In genomic region chr13:73849292-73849691, GRCh38 we compare ENCODE assay signal across 8 cellular contexts.
DNase-seq lines count a peak whose midpoint lies in the region; ATAC-seq and TF ChIP-seq lines count a peak whose summit lies in the region.

No MANE protein-coding gene starts in this region.

- H2AFZ ChIP-seq in PC-9 = no peak overlapping the region

- H3K4me1 Mint-ChIP-seq in Caco-2 (ENCODE audit: low read depth, unreplicated experiment) (peaks cover 7% of the 10 kb centered on the region), glutamatergic neuron (ENCODE audit: low read depth, unreplicated experiment) (peaks cover 28% of the 10 kb centered on the region), Calu3 (ENCODE audit: low read depth, unreplicated experiment) (no peaks in the 10 kb centered on the region)
- H3K4me1 Mint-ChIP-seq in CD8-positive, alpha-beta memory T cell = peaks cover 52 to 78% (median 77%) of the 10 kb centered on the region in 3 donors

- POLR2A ChIA-PET in Caco-2 (lab: Charles Lee) = no interaction called here
- POLR2A ChIA-PET in PC-9 (lab: Charles Lee; ENCODE audit: unreplicated experiment) = no interaction called here
- POLR2A ChIA-PET in CD8-positive, alpha-beta memory T cell (lab: Charles Lee) = no interaction called here

- H3K27ac Mint-ChIP-seq in Caco-2 (ENCODE audit: unreplicated experiment) = no peak overlapping the region
- H3K27ac Mint-ChIP-seq in glutamatergic neuron (ENCODE audit: unreplicated experiment) = no peak overlapping the region
- peak overlapping the region in 4 of 8 donors; percentile 9 to 62 (median 38) for H3K27ac Mint-ChIP-seq in CD8-positive, alpha-beta memory T cell
- no peak overlapping the region for H3K27ac Mint-ChIP-seq in Calu3 (ENCODE audit: unreplicated experiment)

- TF ChIP-seq CTCF in Caco-2 (IDR thresholded peaks at IDR 0.05; ENCODE audit: insufficient read depth in 1 of 2, low read depth in 1 of 2, low read length in 1 of 2, severe bottlenecking in 1 of 2, unreplicated experiment in 1 of 2) (peak; percentile 32 to 68), PC-9 (conservative IDR thresholded peaks at IDR 0.05) (peak; percentile 49), glutamatergic neuron (IDR thresholded peaks at IDR 0.05; ENCODE audit: partially characterized antibody, unreplicated experiment) (peak; percentile 38), Calu3 (IDR thresholded peaks at IDR 0.05; ENCODE audit: unreplicated experiment) (no peak)

- BruUV-seq in Caco-2 (replicated peaks; lab: Mats Ljungman, UMichigan) (no TSS peak), PC-9 (replicated peaks; lab: Mats Ljungman, UMichigan) (no TSS peak), Calu3 (replicated peaks; lab: Mats Ljungman, UMichigan) (no TSS peak)

- CTCF ChIA-PET in Caco-2 (lab: Charles Lee) (interaction anchor here (1.3 to 2.6 kb wide), 2 partner anchors 149 to 438 kb away, joined by 13 to 15 read pairs; no protein-coding TSS in a partner anchor), PC-9 (lab: Charles Lee) (interaction anchor here (0.6 to 1.2 kb wide), 3 partner anchors 11 to 437 kb away, joined by 4 to 13 read pairs (median 4); no protein-coding TSS in a partner anchor), Calu3 (lab: Charles Lee) (no interaction called here)
- CTCF ChIA-PET in CD8-positive, alpha-beta memory T cell (lab: Charles Lee) = interaction anchor here (0.6 to 3.6 kb wide), 8 partner anchors 18 to 502 kb away, joined by 3 to 22 read pairs (median 3); no protein-coding TSS in a partner anchor

- no peaks in the 10 kb centered on the region for H3K79me2 ChIP-seq in PC-9 (ENCODE audit: low read depth)

- H3K36me3 ChIP-seq in Caco-2 (ENCODE audit: control insufficient read depth, insufficient read depth, low read length) = no peaks in the 10 kb centered on the region
- H3K36me3 ChIP-seq in PC-9 (ENCODE audit: low read depth) = no peaks in the 10 kb centered on the region
- peaks cover 3% of the 10 kb centered on the region for H3K36me3 ChIP-seq in CD8-positive, alpha-beta memory T cell (ENCODE audit: insufficient read depth, low read length)

- ATAC-seq in GM19351 (IDR thresholded peaks at IDR 0.05; ENCODE audit: unreplicated experiment) (peak; percentile 68), HG02678 (IDR thresholded peaks at IDR 0.05; ENCODE audit: unreplicated experiment) (no peak)

- H3K36me3 Mint-ChIP-seq in Caco-2 (ENCODE audit: insufficient read depth, unreplicated experiment) (no peaks in the 10 kb centered on the region), glutamatergic neuron (ENCODE audit: unreplicated experiment) (no peaks in the 10 kb centered on the region), Calu3 (ENCODE audit: insufficient read depth, unreplicated experiment) (no peaks in the 10 kb centered on the region)
- H3K36me3 Mint-ChIP-seq in CD8-positive, alpha-beta memory T cell = peaks cover 6 to 33% (median 19%) of the 10 kb centered on the region in 3 donors

- no peak overlapping the region for H3K27ac ChIP-seq in PC-9
- H3K27ac ChIP-seq in CD8-positive, alpha-beta memory T cell (ENCODE audit: low read depth, low read length) = no peak overlapping the region

- peak; percentile 52 to 56 for DNase-seq in Caco-2
- DNase-seq in PC-9 = peak in 1 of 2 experiments; percentile 11
- no peak for DNase-seq in glutamatergic neuron
- DNase-seq in CD8-positive, alpha-beta memory T cell = no peak
- DNase-seq in NCI-H128 (lab: John Stamatoyannopoulos, UW; ENCODE audit: unreplicated experiment) = no peak
- no peak for DNase-seq in Calu3

- no peaks in the 10 kb centered on the region for H4K20me1 ChIP-seq in PC-9 (ENCODE audit: insufficient read depth)

- H3K4me1 ChIP-seq in Caco-2 = no peaks in the 10 kb centered on the region
- no peaks in the 10 kb centered on the region for H3K4me1 ChIP-seq in PC-9 (replicated peaks; ENCODE audit: insufficient read depth)
- H3K4me1 ChIP-seq in CD8-positive, alpha-beta memory T cell (ENCODE audit: insufficient read depth, low read length) = peaks cover 13% of the 10 kb centered on the region

- no peak overlapping the region for H3K4me3 Mint-ChIP-seq in Caco-2 (ENCODE audit: unreplicated experiment)
- peak overlapping the region; percentile 19 for H3K4me3 Mint-ChIP-seq in glutamatergic neuron (ENCODE audit: unreplicated experiment)
- H3K4me3 Mint-ChIP-seq in CD8-positive, alpha-beta memory T cell = peak overlapping the region in 2 of 7 donors; percentile 6 to 17
- H3K4me3 Mint-ChIP-seq in Calu3 (ENCODE audit: low read depth, unreplicated experiment) = no peak overlapping the region

- no peak overlapping the region for H3K4me2 ChIP-seq in PC-9

- no peaks in the 10 kb centered on the region for H3K27me3 Mint-ChIP-seq in Caco-2 (ENCODE audit: insufficient read depth, unreplicated experiment)
- H3K27me3 Mint-ChIP-seq in glutamatergic neuron (ENCODE audit: unreplicated experiment) = no peaks in the 10 kb centered on the region
- no peaks in the 10 kb centered on the region for H3K27me3 Mint-ChIP-seq in CD8-positive, alpha-beta memory T cell
- no peaks in the 10 kb centered on the region for H3K27me3 Mint-ChIP-seq in Calu3 (ENCODE audit: unreplicated experiment)

- no peaks in the 10 kb centered on the region for H3F3A ChIP-seq in PC-9 (ENCODE audit: insufficient read depth, low read depth)

- H3K4me3 ChIP-seq in Caco-2 (ENCODE audit: low read depth, low read length) (no peak overlapping the region), PC-9 (no peak overlapping the region)
- H3K4me3 ChIP-seq in CD8-positive, alpha-beta memory T cell (ENCODE audit: low read length) = no peak overlapping the region

- intact Hi-C loops in Caco-2 (cut with micrococcal nuclease; ENCODE audit: unreplicated experiment) = loop anchor here (1.0 to 2.0 kb wide), 2 partner anchors 192 to 438 kb away; no protein-coding TSS in a partner anchor
- intact Hi-C loops in PC-9 (cut with micrococcal nuclease; ENCODE audit: unreplicated experiment) = no loop called here
- intact Hi-C loops in Calu3 (cut with micrococcal nuclease; ENCODE audit: unreplicated experiment) = no loop called here

- no peaks in the 10 kb centered on the region for H3K9me2 ChIP-seq in PC-9 (ENCODE audit: insufficient read depth)

- no peaks in the 10 kb centered on the region for H3K9me3 ChIP-seq in Caco-2
- H3K9me3 ChIP-seq in PC-9 (ENCODE audit: insufficient read depth, low read depth) = no peaks in the 10 kb centered on the region
- no peaks in the 10 kb centered on the region for H3K9me3 ChIP-seq in CD8-positive, alpha-beta memory T cell (ENCODE audit: low read length)

- no peaks in the 10 kb centered on the region for H3K9me3 Mint-ChIP-seq in Caco-2 (ENCODE audit: unreplicated experiment)
- no peaks in the 10 kb centered on the region for H3K9me3 Mint-ChIP-seq in glutamatergic neuron (ENCODE audit: unreplicated experiment)
- no peaks in the 10 kb centered on the region for H3K9me3 Mint-ChIP-seq in CD8-positive, alpha-beta memory T cell
- H3K9me3 Mint-ChIP-seq in Calu3 (ENCODE audit: low read depth, unreplicated experiment) = no peaks in the 10 kb centered on the region

- H3K27me3 ChIP-seq in Caco-2 (replicated peaks; ENCODE audit: control insufficient read depth, insufficient read depth, low read length) = no peaks in the 10 kb centered on the region
- H3K27me3 ChIP-seq in PC-9 (ENCODE audit: insufficient read depth, low read depth) = no peaks in the 10 kb centered on the region
- no peaks in the 10 kb centered on the region for H3K27me3 ChIP-seq in CD8-positive, alpha-beta memory T cell (ENCODE audit: insufficient read depth, low read length, poor library complexity, severe bottlenecking)

Comparison
In these comparisons a context has a peak if more than half of its experiments do, and no peak if none do; other contexts are left out.
1. DNase-seq: peak in Caco-2 (2 of 2); none in glutamatergic neuron (single experiment), CD8-positive, alpha-beta memory T cell (0 of 5), NCI-H128 (single experiment) and Calu3 (single experiment).